ENCODE assay signal across 1 cellular context in genomic region chr7:74452748-74453320, GRCh38.
TF ChIP-seq lines count a peak whose summit lies in the region.

No MANE protein-coding gene starts in this region.

TF ChIP-seq in HepG2, 621 proteins besides CTCF, POLR2A, EP300 and RAD21 (continued from another document and continues in another):
- TF ChIP-seq ARID4A (CRISPR knock-in tag; IDR thresholded peaks at IDR 0.05; ENCODE audit: borderline replicate concordance), result peak; percentile 34
- TF ChIP-seq TFDP2 (CRISPR knock-in tag; IDR thresholded peaks at IDR 0.05), result 0 out of 2 replicates have a peak, but pooled peaks have one; percentile 7
- TF ChIP-seq, protein P1, sequence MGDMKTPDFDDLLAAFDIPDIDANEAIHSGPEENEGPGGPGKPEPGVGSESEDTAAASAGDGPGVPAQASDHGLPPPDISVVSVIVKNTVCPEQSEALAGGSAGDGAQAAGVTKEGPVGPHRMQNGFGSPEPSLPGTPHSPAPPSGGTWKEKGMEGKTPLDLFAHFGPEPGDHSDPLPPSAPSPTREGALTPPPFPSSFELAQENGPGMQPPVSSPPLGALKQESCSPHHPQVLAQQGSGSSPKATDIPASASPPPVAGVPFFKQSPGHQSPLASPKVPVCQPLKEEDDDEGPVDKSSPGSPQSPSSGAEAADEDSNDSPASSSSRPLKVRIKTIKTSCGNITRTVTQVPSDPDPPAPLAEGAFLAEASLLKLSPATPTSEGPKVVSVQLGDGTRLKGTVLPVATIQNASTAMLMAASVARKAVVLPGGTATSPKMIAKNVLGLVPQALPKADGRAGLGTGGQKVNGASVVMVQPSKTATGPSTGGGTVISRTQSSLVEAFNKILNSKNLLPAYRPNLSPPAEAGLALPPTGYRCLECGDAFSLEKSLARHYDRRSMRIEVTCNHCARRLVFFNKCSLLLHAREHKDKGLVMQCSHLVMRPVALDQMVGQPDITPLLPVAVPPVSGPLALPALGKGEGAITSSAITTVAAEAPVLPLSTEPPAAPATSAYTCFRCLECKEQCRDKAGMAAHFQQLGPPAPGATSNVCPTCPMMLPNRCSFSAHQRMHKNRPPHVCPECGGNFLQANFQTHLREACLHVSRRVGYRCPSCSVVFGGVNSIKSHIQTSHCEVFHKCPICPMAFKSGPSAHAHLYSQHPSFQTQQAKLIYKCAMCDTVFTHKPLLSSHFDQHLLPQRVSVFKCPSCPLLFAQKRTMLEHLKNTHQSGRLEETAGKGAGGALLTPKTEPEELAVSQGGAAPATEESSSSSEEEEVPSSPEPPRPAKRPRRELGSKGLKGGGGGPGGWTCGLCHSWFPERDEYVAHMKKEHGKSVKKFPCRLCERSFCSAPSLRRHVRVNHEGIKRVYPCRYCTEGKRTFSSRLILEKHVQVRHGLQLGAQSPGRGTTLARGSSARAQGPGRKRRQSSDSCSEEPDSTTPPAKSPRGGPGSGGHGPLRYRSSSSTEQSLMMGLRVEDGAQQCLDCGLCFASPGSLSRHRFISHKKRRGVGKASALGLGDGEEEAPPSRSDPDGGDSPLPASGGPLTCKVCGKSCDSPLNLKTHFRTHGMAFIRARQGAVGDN (CRISPR knock-in tag; IDR thresholded peaks at IDR 0.05), result peak; percentile 85
- 0 out of 2 replicates have a peak, but pooled peaks have one; percentile 50 for TF ChIP-seq HOXA3 (CRISPR knock-in tag; IDR thresholded peaks at IDR 0.05)
- TF ChIP-seq RFXAP (CRISPR knock-in tag; IDR thresholded peaks at IDR 0.05; ENCODE audit: borderline replicate concordance), result no peak
- TF ChIP-seq HDAC2 (CRISPR knock-in tag; IDR thresholded peaks at IDR 0.05), result peak; percentile 7; the same call in 1 of the 2 replicates
- 0 out of 2 replicates have a peak, but pooled peaks have one; percentile 8 for TF ChIP-seq ZNF205 (CRISPR knock-in tag; IDR thresholded peaks at IDR 0.05)
- TF ChIP-seq ZNF616 (CRISPR knock-in tag; IDR thresholded peaks at IDR 0.05; ENCODE audit: low read depth), result no peak
- TF ChIP-seq TEAD3 (CRISPR knock-in tag; optimal IDR thresholded peaks at IDR 0.05; ENCODE audit: borderline replicate concordance), result peak; percentile 17
- peak; percentile 31; the same call in 1 of the 2 replicates for TF ChIP-seq MIER3 (CRISPR knock-in tag; IDR thresholded peaks at IDR 0.05; ENCODE audit: borderline replicate concordance)
- TF ChIP-seq BCL3 (CRISPR knock-in tag; IDR thresholded peaks at IDR 0.05), result 0 out of 2 replicates have a peak, but pooled peaks have one; percentile 6
- no peak for TF ChIP-seq ZSCAN25 (CRISPR knock-in tag; IDR thresholded peaks at IDR 0.05)
- peak; percentile 5; the same call in 1 of the 2 replicates for TF ChIP-seq GFI1 (CRISPR knock-in tag; IDR thresholded peaks at IDR 0.05; ENCODE audit: borderline replicate concordance)
- peak; percentile 25; the same call in 1 of the 2 replicates for TF ChIP-seq RARA (CRISPR knock-in tag; IDR thresholded peaks at IDR 0.05)
- TF ChIP-seq ZBTB38 (CRISPR knock-in tag; IDR thresholded peaks at IDR 0.05), result 0 out of 2 replicates have a peak, but pooled peaks have one; percentile 22
- peak; percentile 80 for TF ChIP-seq MAX (IDR thresholded peaks at IDR 0.05)
- TF ChIP-seq, protein P2, sequence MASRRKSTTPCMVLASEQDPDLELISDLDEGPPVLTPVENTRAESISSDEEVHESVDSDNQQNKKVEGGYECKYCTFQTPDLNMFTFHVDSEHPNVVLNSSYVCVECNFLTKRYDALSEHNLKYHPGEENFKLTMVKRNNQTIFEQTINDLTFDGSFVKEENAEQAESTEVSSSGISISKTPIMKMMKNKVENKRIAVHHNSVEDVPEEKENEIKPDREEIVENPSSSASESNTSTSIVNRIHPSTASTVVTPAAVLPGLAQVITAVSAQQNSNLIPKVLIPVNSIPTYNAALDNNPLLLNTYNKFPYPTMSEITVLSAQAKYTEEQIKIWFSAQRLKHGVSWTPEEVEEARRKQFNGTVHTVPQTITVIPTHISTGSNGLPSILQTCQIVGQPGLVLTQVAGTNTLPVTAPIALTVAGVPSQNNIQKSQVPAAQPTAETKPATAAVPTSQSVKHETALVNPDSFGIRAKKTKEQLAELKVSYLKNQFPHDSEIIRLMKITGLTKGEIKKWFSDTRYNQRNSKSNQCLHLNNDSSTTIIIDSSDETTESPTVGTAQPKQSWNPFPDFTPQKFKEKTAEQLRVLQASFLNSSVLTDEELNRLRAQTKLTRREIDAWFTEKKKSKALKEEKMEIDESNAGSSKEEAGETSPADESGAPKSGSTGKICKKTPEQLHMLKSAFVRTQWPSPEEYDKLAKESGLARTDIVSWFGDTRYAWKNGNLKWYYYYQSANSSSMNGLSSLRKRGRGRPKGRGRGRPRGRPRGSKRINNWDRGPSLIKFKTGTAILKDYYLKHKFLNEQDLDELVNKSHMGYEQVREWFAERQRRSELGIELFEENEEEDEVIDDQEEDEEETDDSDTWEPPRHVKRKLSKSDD (CRISPR knock-in tag; IDR thresholded peaks at IDR 0.05; ENCODE audit: low read depth), result 0 out of 2 replicates have a peak, but pooled peaks have one; percentile 24
- no peak for TF ChIP-seq LCORL (IDR thresholded peaks at IDR 0.05)
- 0 out of 2 replicates have a peak, but pooled peaks have one; percentile 5 for TF ChIP-seq LCORL (CRISPR knock-in tag; IDR thresholded peaks at IDR 0.05)
- no peak for TF ChIP-seq ZNF121 (CRISPR knock-in tag; IDR thresholded peaks at IDR 0.05)
- peak; percentile 7; the same call in 1 of the 2 replicates for TF ChIP-seq ZNF746 (CRISPR knock-in tag; IDR thresholded peaks at IDR 0.05)
- 0 out of 2 replicates have a peak, but pooled peaks have one; percentile 31 for TF ChIP-seq ZNF546 (CRISPR knock-in tag; conservative IDR thresholded peaks at IDR 0.05)
- TF ChIP-seq ZFY (CRISPR knock-in tag; IDR thresholded peaks at IDR 0.05), result peak; percentile 13; the same call in 1 of the 2 replicates
- TF ChIP-seq YY1 (IDR thresholded peaks at IDR 0.05; ENCODE audit: insufficient read depth, insufficient replicate concordance, low read depth, low read length), result peak; percentile 50
- TF ChIP-seq SAFB2 (CRISPR knock-in tag; IDR thresholded peaks at IDR 0.05; ENCODE audit: borderline replicate concordance, low read depth), result peak; percentile 50; the same call in 1 of the 2 replicates
- no peak for TF ChIP-seq ZNF512B (CRISPR knock-in tag; IDR thresholded peaks at IDR 0.05; ENCODE audit: borderline replicate concordance)
- 0 out of 2 replicates have a peak, but pooled peaks have one; percentile 6 for TF ChIP-seq ELF3 (CRISPR knock-in tag; IDR thresholded peaks at IDR 0.05)
- 0 out of 2 replicates have a peak, but pooled peaks have one; percentile 21 for TF ChIP-seq PITX1 (CRISPR knock-in tag; IDR thresholded peaks at IDR 0.05)
- TF ChIP-seq, protein P3, sequence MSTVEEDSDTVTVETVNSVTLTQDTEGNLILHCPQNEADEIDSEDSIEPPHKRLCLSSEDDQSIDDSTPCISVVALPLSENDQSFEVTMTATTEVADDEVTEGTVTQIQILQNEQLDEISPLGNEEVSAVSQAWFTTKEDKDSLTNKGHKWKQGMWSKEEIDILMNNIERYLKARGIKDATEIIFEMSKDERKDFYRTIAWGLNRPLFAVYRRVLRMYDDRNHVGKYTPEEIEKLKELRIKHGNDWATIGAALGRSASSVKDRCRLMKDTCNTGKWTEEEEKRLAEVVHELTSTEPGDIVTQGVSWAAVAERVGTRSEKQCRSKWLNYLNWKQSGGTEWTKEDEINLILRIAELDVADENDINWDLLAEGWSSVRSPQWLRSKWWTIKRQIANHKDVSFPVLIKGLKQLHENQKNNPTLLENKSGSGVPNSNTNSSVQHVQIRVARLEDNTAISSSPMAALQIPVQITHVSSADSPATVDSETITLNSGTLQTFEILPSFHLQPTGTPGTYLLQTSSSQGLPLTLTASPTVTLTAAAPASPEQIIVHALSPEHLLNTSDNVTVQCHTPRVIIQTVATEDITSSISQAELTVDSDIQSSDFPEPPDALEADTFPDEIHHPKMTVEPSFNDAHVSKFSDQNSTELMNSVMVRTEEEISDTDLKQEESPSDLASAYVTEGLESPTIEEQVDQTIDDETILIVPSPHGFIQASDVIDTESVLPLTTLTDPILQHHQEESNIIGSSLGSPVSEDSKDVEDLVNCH (CRISPR knock-in tag; IDR thresholded peaks at IDR 0.05), result 0 out of 2 replicates have a peak, but pooled peaks have one; percentile 59
- TF ChIP-seq NR2F6 (IDR thresholded peaks at IDR 0.05), result 0 out of 2 replicates have a peak, but pooled peaks have one; percentile 16
- no peak for TF ChIP-seq NR2F6 (CRISPR knock-in tag; IDR thresholded peaks at IDR 0.05)
- no peak for TF ChIP-seq ZFP36L2 (CRISPR knock-in tag; IDR thresholded peaks at IDR 0.05)
- TF ChIP-seq MXI1 (IDR thresholded peaks at IDR 0.05; ENCODE audit: borderline replicate concordance, low read depth, low read length), result peak; percentile 48; the same call in 1 of the 3 replicates
- TF ChIP-seq, protein P4, sequence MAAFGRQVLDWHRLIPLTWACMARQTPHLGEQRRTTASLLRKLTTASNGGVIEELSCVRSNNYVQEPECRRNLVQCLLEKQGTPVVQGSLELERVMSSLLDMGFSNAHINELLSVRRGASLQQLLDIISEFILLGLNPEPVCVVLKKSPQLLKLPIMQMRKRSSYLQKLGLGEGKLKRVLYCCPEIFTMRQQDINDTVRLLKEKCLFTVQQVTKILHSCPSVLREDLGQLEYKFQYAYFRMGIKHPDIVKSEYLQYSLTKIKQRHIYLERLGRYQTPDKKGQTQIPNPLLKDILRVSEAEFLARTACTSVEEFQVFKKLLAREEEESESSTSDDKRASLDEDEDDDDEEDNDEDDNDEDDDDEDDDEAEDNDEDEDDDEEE (CRISPR knock-in tag; IDR thresholded peaks at IDR 0.05), result 0 out of 2 replicates have a peak, but pooled peaks have one; percentile 18
- no peak for TF ChIP-seq ZFP90 (CRISPR knock-in tag; IDR thresholded peaks at IDR 0.05; ENCODE audit: borderline replicate concordance)
- TF ChIP-seq GATA4 (IDR thresholded peaks at IDR 0.05; ENCODE audit: borderline replicate concordance, low read depth), result 0 out of 2 replicates have a peak, but pooled peaks have one; percentile 16
- no peak for TF ChIP-seq SP140L (CRISPR knock-in tag; IDR thresholded peaks at IDR 0.05; ENCODE audit: borderline replicate concordance)
- no peak for TF ChIP-seq ZNF44 (CRISPR knock-in tag; IDR thresholded peaks at IDR 0.05)
- 0 out of 2 replicates have a peak, but pooled peaks have one; percentile 47 for TF ChIP-seq NFATC3 (CRISPR knock-in tag; IDR thresholded peaks at IDR 0.05)
